ENCODE assay signal across 22 cellular contexts in the genomic region with DNA sequence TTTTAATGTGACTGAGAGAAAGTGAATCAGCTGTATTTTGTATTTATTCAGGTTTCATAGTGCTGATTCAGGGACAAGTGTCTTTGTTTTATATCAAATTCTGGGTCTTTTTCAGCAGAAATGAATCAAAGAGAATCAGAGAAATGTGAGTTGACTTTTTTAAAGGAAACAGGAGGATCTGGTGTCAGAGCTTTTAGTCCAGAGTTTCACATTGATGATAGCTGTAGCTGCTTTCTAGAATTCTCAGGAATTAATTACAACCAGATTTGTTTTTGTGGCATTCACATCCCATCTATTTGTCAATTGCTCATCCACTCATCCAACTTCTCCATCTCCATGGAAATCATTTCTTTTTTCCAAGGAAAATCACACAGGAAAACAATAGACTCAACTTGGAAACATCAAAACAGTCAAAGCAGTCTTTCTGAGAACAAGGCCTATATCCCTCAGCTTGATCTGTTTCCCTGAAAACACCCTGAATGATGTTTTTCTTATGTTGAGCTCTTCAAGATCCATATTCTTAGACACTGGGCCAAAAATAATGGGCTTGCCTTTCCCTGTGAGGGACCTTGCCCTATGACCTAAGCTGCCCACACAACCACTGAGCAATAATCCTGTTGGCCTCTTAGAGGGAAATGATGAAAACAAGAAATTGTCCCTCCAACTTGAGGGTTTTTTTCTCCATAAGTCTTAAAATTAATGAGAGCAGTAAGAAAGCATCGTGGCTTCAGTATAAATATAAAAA.
A peak's percentile ranks its signal among the peaks of the same experiment; 100 is the strongest.
DNase-seq lines count a peak whose midpoint lies in the region; ATAC-seq and TF ChIP-seq lines count a peak whose summit lies in the region.
"Had no signal": no experiment of that assay in that cellular context is flagged by ENCODE, and none has a peak within 500 bp of the region (broad histone marks: within the 10 kb centered on the region; RNA-seq: fewer than 3 reads in every experiment).

No MANE protein-coding gene starts in this region.

- no peaks in the 10 kb centered on the region for H3K36me3 Mint-ChIP-seq in MCF 10A (ENCODE audit: insufficient read depth, unreplicated experiment)
- peaks cover 0 to 3% (median 0%) of the 10 kb centered on the region in 3 donors for H3K36me3 Mint-ChIP-seq in CD8-positive, alpha-beta memory T cell
- H3K36me3 Mint-ChIP-seq: CD8-positive, alpha-beta T cell; mesothelial cell of epicardium had no signal

- 75% methylated on average over 1 of the region's 1 CpG for WGBS in mammary epithelial cell (ENCODE audit: low coverage, missing lambda C conversion rate)
- WGBS in mesodermal cell (ENCODE audit: insufficient coverage in 2 of 2), 2 experiments, result no CpG with 5 or more reads among the region's 1 CpG
- WGBS in gastroesophageal sphincter (ENCODE audit: low coverage in 1 of 2), 2 donors, result 54 to 57% methylated on average over 1 of the region's 1 CpG

- peaks cover 34% of the 10 kb centered on the region for H3K4me1 Mint-ChIP-seq in MCF 10A (ENCODE audit: insufficient read depth, unreplicated experiment)
- peaks cover 15 to 20% (median 17%) of the 10 kb centered on the region in 3 donors for H3K4me1 Mint-ChIP-seq in CD8-positive, alpha-beta memory T cell

- peak overlapping the region; percentile 44 for H3K27ac Mint-ChIP-seq in MCF 10A (ENCODE audit: low read depth, unreplicated experiment)
- H3K27ac Mint-ChIP-seq in CD8-positive, alpha-beta memory T cell, result no peak overlapping the region
- H3K27ac Mint-ChIP-seq: CD8-positive, alpha-beta T cell; H9; mesothelial cell of epicardium; T-helper 2 cell treated with Interferon-gamma antibody and Interleukin-4, amounts not matched to agents 5 μg/mL and 100 μg/mL, for 36 hours had no signal

- in situ Hi-C loops in mammary epithelial cell (cut with MboI; ENCODE audit: low sequenced_read_pairs in 2 of 2), result no loop called here

- H3K36me3 ChIP-seq in breast epithelium, result no peaks in the 10 kb centered on the region
- no peaks in the 10 kb centered on the region for H3K36me3 ChIP-seq in mammary epithelial cell (ENCODE audit: insufficient read depth, low read length)
- no peaks in the 10 kb centered on the region for H3K36me3 ChIP-seq in mesodermal cell (ENCODE audit: control insufficient read depth, insufficient read depth, low read length)
- no peaks in the 10 kb centered on the region for H3K36me3 ChIP-seq in gastroesophageal sphincter
- H3K36me3 ChIP-seq in CD8-positive, alpha-beta memory T cell (ENCODE audit: insufficient read depth, low read length), result no peaks in the 10 kb centered on the region
- H3K36me3 ChIP-seq: ascending aorta, right lobe of liver had no signal

- H2AFZ ChIP-seq in mammary epithelial cell (ENCODE audit: low read depth, low read length), result peak overlapping the region; percentile 60

- peaks cover 7% of the 10 kb centered on the region for H3K9me3 Mint-ChIP-seq in MCF 10A (ENCODE audit: unreplicated experiment)
- peaks cover 0 to 4% (median 0%) of the 10 kb centered on the region in 5 donors for H3K9me3 Mint-ChIP-seq in CD8-positive, alpha-beta memory T cell
- H3K9me3 Mint-ChIP-seq: CD8-positive, alpha-beta T cell; mesothelial cell of epicardium had no signal

- TF ChIP-seq POLR2A in breast epithelium (IDR thresholded peaks at IDR 0.05) (no peak), gastroesophageal sphincter (IDR thresholded peaks at IDR 0.05) (no peak)

- H4K20me1 ChIP-seq in mammary epithelial cell (ENCODE audit: insufficient read depth, low read length), result no peaks in the 10 kb centered on the region

- dilution Hi-C loops in mammary epithelial cell (cut with HindIII; ENCODE audit: low sequenced_read_pairs), result no loop called here

- ATAC-seq in gastroesophageal sphincter, result no peak
- no peak for ATAC-seq in HG02588 (IDR thresholded peaks at IDR 0.05; ENCODE audit: unreplicated experiment)
- ATAC-seq: activated CD4-positive, CD25-positive, alpha-beta regulatory T cell treated with anti-CD3 and anti-CD28 coated beads, Interleukin-2, amount 50 U/mL, for 24 hours; CD8-positive, alpha-beta T cell had no signal

- TF ChIP-seq CTCF in MCF 10A (IDR thresholded peaks at IDR 0.05; ENCODE audit: unreplicated experiment) (no peak), breast epithelium (IDR thresholded peaks at IDR 0.05) (no peak), mammary epithelial cell (conservative IDR thresholded peaks at IDR 0.05 in 1 of 2, IDR thresholded peaks at IDR 0.05 in 1 of 2; ENCODE audit: extremely low read depth in 1 of 2, insufficient read depth in 1 of 2, low read depth in 1 of 2, low read length in 2 of 2) (no peak), gastroesophageal sphincter (IDR thresholded peaks at IDR 0.05) (no peak)

- TF ChIP-seq EP300 in gastroesophageal sphincter (IDR thresholded peaks at IDR 0.05), result no peak

- H3K9ac ChIP-seq in mammary epithelial cell (ENCODE audit: insufficient read depth, low read length), result no peak overlapping the region

- H3K4me2 ChIP-seq in mammary epithelial cell (ENCODE audit: insufficient read depth, low read depth, low read length), result no peak overlapping the region

- POLR2A ChIA-PET in MCF 10A (lab: Yijun Ruan, JAX), result interaction anchor here (0.6 kb wide), 1 partner anchor 60 kb away, joined by 5 read pairs; no protein-coding TSS in a partner anchor
- POLR2A ChIA-PET in CD8-positive, alpha-beta memory T cell (lab: Charles Lee), result no interaction called here

- BruUV-seq in MCF 10A (replicated peaks; lab: Mats Ljungman, UMichigan), result no TSS peak
- BruUV-seq in mammary epithelial cell (replicated peaks; lab: Mats Ljungman, UMichigan), result no TSS peak

- H3K9me3 ChIP-seq in breast epithelium (no peaks in the 10 kb centered on the region), mammary epithelial cell (replicated peaks; ENCODE audit: insufficient read depth, low read length) (peaks cover 3% of the 10 kb centered on the region), mesodermal cell (ENCODE audit: control insufficient read depth, low read length) (no peaks in the 10 kb centered on the region), gastroesophageal sphincter (no peaks in the 10 kb centered on the region)
- no peaks in the 10 kb centered on the region for H3K9me3 ChIP-seq in CD8-positive, alpha-beta memory T cell (ENCODE audit: low read length)
- H3K9me3 ChIP-seq: ascending aorta, right lobe of liver had no signal

- CTCF ChIA-PET in MCF 10A (lab: Yijun Ruan, JAX) (no interaction called here), mammary epithelial cell (lab: Charles Lee; ENCODE audit: low non-redundant PET) (interaction anchor here (0.6 kb wide), 1 partner anchor 143 kb away, joined by 4 read pairs; no protein-coding TSS in a partner anchor)
- CTCF ChIA-PET in CD8-positive, alpha-beta memory T cell (lab: Charles Lee), result no interaction called here

- H3K4me1 ChIP-seq in breast epithelium (no peaks in the 10 kb centered on the region), mammary epithelial cell (ENCODE audit: insufficient read depth, low read length) (peaks cover 16% of the 10 kb centered on the region), mesodermal cell (ENCODE audit: control insufficient read depth, insufficient read depth, low read length, poor library complexity, severe bottlenecking) (peaks cover 12% of the 10 kb centered on the region), gastroesophageal sphincter (peaks cover 0 to 13% (median 0%) of the 10 kb centered on the region in 3 donors)
- peaks cover 17% of the 10 kb centered on the region for H3K4me1 ChIP-seq in CD8-positive, alpha-beta memory T cell (ENCODE audit: insufficient read depth, low read length)
- H3K4me1 ChIP-seq: ascending aorta had no signal

- H3K27ac ChIP-seq in breast epithelium (peak overlapping the region in 1 of 2 donors; percentile 35), mammary epithelial cell (ENCODE audit: insufficient read depth, low read depth, low read length) (no peak overlapping the region), mesodermal cell (ENCODE audit: low read depth, low read length, severe bottlenecking) (peak overlapping the region; percentile 31), gastroesophageal sphincter (peak overlapping the region in 1 of 4 donors; percentile 24)
- no peak overlapping the region for H3K27ac ChIP-seq in CD8-positive, alpha-beta memory T cell (ENCODE audit: low read depth, low read length)
- H3K27ac ChIP-seq: ascending aorta, right lobe of liver had no signal

- no peak overlapping the region for H3K4me3 Mint-ChIP-seq in MCF 10A (ENCODE audit: unreplicated experiment)
- no peak overlapping the region for H3K4me3 Mint-ChIP-seq in CD8-positive, alpha-beta memory T cell
- H3K4me3 Mint-ChIP-seq: CD8-positive, alpha-beta T cell; H9; mesothelial cell of epicardium; T-helper 2 cell treated with Interferon-gamma antibody and Interleukin-4, amounts not matched to agents 5 μg/mL and 100 μg/mL, for 36 hours had no signal

- DNase-seq in MCF 10A (ENCODE audit: unreplicated experiment) (no peak), breast epithelium (ENCODE audit: low spot score in 2 of 2) (no peak), mammary epithelial cell (no peak), T-helper 9 cell (no peak)
- DNase-seq in CD8-positive, alpha-beta memory T cell, result no peak
- DNase-seq: 8988T; activated gamma-delta T cell treated with Interleukin-2 at 50 U/mL for 16 hours; CD8-positive, alpha-beta T cell; dermis blood vessel endothelial cell; H9; hippocampal formation; NCI-H187 treated with DMSO at 0.1 percent for 48 hours; NCI-H446; right lobe of liver; SIG-M5 had no signal

- H3K4me3 ChIP-seq in breast epithelium, result no peak overlapping the region
- H3K4me3 ChIP-seq in mammary epithelial cell (replicated peaks in 1 of 3; ENCODE audit: insufficient read depth in 1 of 3, low read depth in 2 of 3, low read length in 3 of 3), result no peak overlapping the region
- H3K4me3 ChIP-seq in mesodermal cell (ENCODE audit: extremely low read depth, insufficient read depth, low read length, poor library complexity, severe bottlenecking), result no peak overlapping the region
- no peak overlapping the region for H3K4me3 ChIP-seq in gastroesophageal sphincter
- no peak overlapping the region for H3K4me3 ChIP-seq in CD8-positive, alpha-beta memory T cell (ENCODE audit: low read length)
- H3K4me3 ChIP-seq: ascending aorta, right lobe of liver had no signal

- H3K79me2 ChIP-seq in mammary epithelial cell (ENCODE audit: insufficient read depth, low read length), result no peaks in the 10 kb centered on the region

- H3K27me3 ChIP-seq in breast epithelium (no peaks in the 10 kb centered on the region), mammary epithelial cell (ENCODE audit: insufficient read depth, low read length) (no peaks in the 10 kb centered on the region), gastroesophageal sphincter (no peaks in the 10 kb centered on the region)
- no peaks in the 10 kb centered on the region for H3K27me3 ChIP-seq in CD8-positive, alpha-beta memory T cell (ENCODE audit: insufficient read depth, low read length, poor library complexity, severe bottlenecking)
- H3K27me3 ChIP-seq: ascending aorta, right lobe of liver had no signal

- no peaks in the 10 kb centered on the region for H3K27me3 Mint-ChIP-seq in MCF 10A (ENCODE audit: insufficient read depth, unreplicated experiment)
- peaks cover 0 to 6% of the 10 kb centered on the region in 2 donors for H3K27me3 Mint-ChIP-seq in CD8-positive, alpha-beta memory T cell

- intact Hi-C loops in MCF 10A (cut with micrococcal nuclease), result loop anchor here (10.0 kb wide), 1 partner anchor 149 kb away; no protein-coding TSS in a partner anchor
- intact Hi-C loops in breast epithelium (cut with DNase I; ENCODE audit: low total_unique reads), result no loop called here
- intact Hi-C loops in mammary epithelial cell (cut with micrococcal nuclease), result no loop called here
